9 cellular contexts compared by ENCODE assay signal in genomic region chr15:75131269-75131643, GRCh38.
DNase-seq lines count a peak whose midpoint lies in the region; ATAC-seq and TF ChIP-seq lines count a peak whose summit lies in the region.
"Had no signal": no experiment of that assay in that cellular context is flagged by ENCODE, and none has a peak within 500 bp of the region (broad histone marks: within the 10 kb centered on the region; RNA-seq: fewer than 3 reads in every experiment).

No MANE protein-coding gene starts in this region.

- H3K4me1 ChIP-seq in duodenal mucosa (ENCODE audit: control insufficient read depth in 1 of 2, insufficient read depth in 2 of 2, low read length in 2 of 2), result no peaks in the 10 kb centered on the region
- H3K4me1 ChIP-seq in skeletal muscle tissue (ENCODE audit: control insufficient read depth in 3 of 3, insufficient read depth in 3 of 3, low read length in 3 of 3), result no peaks in the 10 kb centered on the region
- no peaks in the 10 kb centered on the region for H3K4me1 ChIP-seq in mesendoderm (ENCODE audit: control insufficient read depth, low read depth, low read length)

- no peak overlapping the region for H3K56ac ChIP-seq in mesendoderm (ENCODE audit: low read length)

- H3K79me2 ChIP-seq in mesendoderm (ENCODE audit: control insufficient read depth, insufficient read depth, low read length), result no peaks in the 10 kb centered on the region

- H2BK15ac ChIP-seq in mesendoderm (replicated peaks; ENCODE audit: low read depth), result no peak overlapping the region

- H3K9me3 ChIP-seq in duodenal mucosa (ENCODE audit: control insufficient read depth in 1 of 2, low read length in 2 of 2) (no peaks in the 10 kb centered on the region), skeletal muscle tissue (ENCODE audit: control insufficient read depth in 3 of 3, low read length in 3 of 3) (no peaks in the 10 kb centered on the region)

- peaks cover 33% of the 10 kb centered on the region for H3K27me3 Mint-ChIP-seq in activated T-cell treated with anti-CD3 and anti-CD28 coated beads, Interleukin-2, amount 50 U/mL, for 72 hours (ENCODE audit: low read depth)

- H3K23ac ChIP-seq in mesendoderm (ENCODE audit: low read length), result no peak overlapping the region

- H3K4me2 ChIP-seq in mesendoderm (ENCODE audit: low read length), result no peak overlapping the region

- no peak for DNase-seq in activated T-cell treated with anti-CD3 and anti-CD28 coated beads, Interleukin-2, amount 50 U/mL, for 72 hours
- no peak for DNase-seq in activated T-cell treated with anti-CD3 and anti-CD28 coated beads, Interleukin-2, amount 50 U/mL, for 1 hour
- DNase-seq in NB4 (ENCODE audit: low read depth) (peak; percentile 58), KBM-7 (no peak), H4 (ENCODE audit: low spot score) (no peak), mesendoderm (no peak)
- DNase-seq: NCI-H1694 had no signal

- no peak overlapping the region for H2BK5ac ChIP-seq in mesendoderm (ENCODE audit: low read length)

- H3K4me3 ChIP-seq in NB4 (ENCODE audit: low read depth, low read length) (no peak overlapping the region), duodenal mucosa (ENCODE audit: low read depth in 1 of 2, low read length in 2 of 2) (no peak overlapping the region), skeletal muscle tissue (ENCODE audit: low read length in 3 of 3) (no peak overlapping the region), mesendoderm (ENCODE audit: low read length) (no peak overlapping the region)

- H2AK5ac ChIP-seq in mesendoderm (ENCODE audit: low read length), result no peak overlapping the region

- in situ Hi-C loops in KBM-7 (cut with MboI; ENCODE audit: low pct_unique_long_range_greater_than_20kb, low sequenced_read_pairs), result no loop called here

- H3K79me1 ChIP-seq in mesendoderm (ENCODE audit: low read length), result no peaks in the 10 kb centered on the region

- peaks cover 23% of the 10 kb centered on the region for H3K4me1 Mint-ChIP-seq in activated T-cell treated with anti-CD3 and anti-CD28 coated beads, Interleukin-2, amount 50 U/mL, for 72 hours (ENCODE audit: low read depth)

- H3K4ac ChIP-seq in mesendoderm (ENCODE audit: low read depth, low read length), result no peak overlapping the region

- no peak overlapping the region for H3K18ac ChIP-seq in mesendoderm (ENCODE audit: low read length)

- H3K9me3 Mint-ChIP-seq in activated T-cell treated with anti-CD3 and anti-CD28 coated beads, Interleukin-2, amount 50 U/mL, for 72 hours, result no peaks in the 10 kb centered on the region

- H3K36me3 Mint-ChIP-seq in activated T-cell treated with anti-CD3 and anti-CD28 coated beads, Interleukin-2, amount 50 U/mL, for 72 hours (ENCODE audit: insufficient read depth in 2 of 2), result peaks cover 0 to 2% of the 10 kb centered on the region in 2 donors

- H3K36me3 ChIP-seq in duodenal mucosa (ENCODE audit: control insufficient read depth in 1 of 2, insufficient read depth in 2 of 2, low read length in 2 of 2) (no peaks in the 10 kb centered on the region), skeletal muscle tissue (ENCODE audit: control insufficient read depth in 3 of 3, insufficient read depth in 3 of 3, low read length in 3 of 3) (no peaks in the 10 kb centered on the region), mesendoderm (ENCODE audit: control insufficient read depth, insufficient read depth, low read length) (no peaks in the 10 kb centered on the region)

- peak in 1 of 2 donors; percentile 41 for ATAC-seq in activated T-cell treated with anti-CD3 and anti-CD28 coated beads, Interleukin-2, amount 50 U/mL, for 72 hours (replicated peaks in 1 of 2)

- no peak overlapping the region for H4K5ac ChIP-seq in mesendoderm (ENCODE audit: low read length)

- no peak overlapping the region for H2BK120ac ChIP-seq in mesendoderm (ENCODE audit: low read depth, low read length)

- no peak overlapping the region for H3K9ac ChIP-seq in duodenal mucosa (ENCODE audit: low read depth in 1 of 2, low read length in 2 of 2)
- no peak overlapping the region for H3K9ac ChIP-seq in skeletal muscle tissue (ENCODE audit: low read depth in 1 of 3, low read length in 3 of 3)
- H3K9ac ChIP-seq in mesendoderm (ENCODE audit: low read length), result no peak overlapping the region

- TF ChIP-seq POLR2A in NB4 (IDR thresholded peaks at IDR 0.05; ENCODE audit: extremely low read depth, insufficient read length), result no peak

- H3K4me3 Mint-ChIP-seq in activated T-cell treated with anti-CD3 and anti-CD28 coated beads, Interleukin-2, amount 50 U/mL, for 72 hours, result peak overlapping the region; percentile 67 to 72

- TF ChIP-seq CTCF in NB4 (IDR thresholded peaks at IDR 0.05; ENCODE audit: low read depth, low read length), result no peak

- peak overlapping the region; percentile 10 for H3K27ac ChIP-seq in duodenal mucosa (ENCODE audit: low read depth, low read length)
- H3K27ac ChIP-seq in skeletal muscle tissue (ENCODE audit: low read depth, low read length), result peak overlapping the region; percentile 1
- no peak overlapping the region for H3K27ac ChIP-seq in mesendoderm (ENCODE audit: low read depth, low read length)

- WGBS in mesendoderm (ENCODE audit: extremely low coverage, insufficient coverage, low lambda C conversion rate), result no CpG with 5 or more reads among the region's 1 CpG

- H3K27ac Mint-ChIP-seq in activated T-cell treated with anti-CD3 and anti-CD28 coated beads, Interleukin-2, amount 50 U/mL, for 72 hours, result no peak overlapping the region

- H3K27me3 ChIP-seq in duodenal mucosa (ENCODE audit: control insufficient read depth in 1 of 2, insufficient read depth in 2 of 2, low read length in 2 of 2), result no peaks in the 10 kb centered on the region
- no peaks in the 10 kb centered on the region for H3K27me3 ChIP-seq in skeletal muscle tissue (ENCODE audit: control insufficient read depth in 3 of 3, insufficient read depth in 3 of 3, low read length in 3 of 3)
- H3K27me3 ChIP-seq in mesendoderm (ENCODE audit: insufficient read depth, low read length, poor library complexity), result no peaks in the 10 kb centered on the region

- H4K8ac ChIP-seq in mesendoderm (ENCODE audit: low read depth, low read length), result no peak overlapping the region
